ENCODE assay signal across 11 cellular contexts in genomic region chr4:113978105-113978504, GRCh38. TPM values are rescaled to one million over a fixed set of nuclear protein-coding genes. Genes with fewer than 3 reads are reported as not detected.
DNase-seq lines count a peak whose midpoint lies in the region; ATAC-seq, FAIRE-seq and TF ChIP-seq lines count a peak whose summit lies in the region.
"Had no signal": no experiment of that assay in that cellular context is flagged by ENCODE, and none has a peak within 500 bp of the region (broad histone marks: within the 10 kb centered on the region; RNA-seq: fewer than 3 reads in every experiment).

No MANE protein-coding gene starts in this region.

- H3K27me3 ChIP-seq in HUES48 (ENCODE audit: control insufficient read depth, insufficient read depth, low read length) (peaks cover 15% of the 10 kb centered on the region), stomach (no peaks in the 10 kb centered on the region)
- H3K27me3 ChIP-seq: body of pancreas had no signal

- 40 to 61% (median 44%) methylated on average over 2 of the region's 2 CpGs for WGBS in stomach, 5 donors

- H3K4me3 ChIP-seq in HUES48 (ENCODE audit: low read depth, low read length) (peak overlapping the region; percentile 99), stomach (peak overlapping the region; percentile 55 to 63 (median 62))
- H3K4me3 ChIP-seq: body of pancreas had no signal

- FAIRE-seq in islet of Langerhans (lab: Jason Lieb, UNC) = peak; percentile 24

- TF ChIP-seq CTCF in stomach (IDR thresholded peaks at IDR 0.05) = no peak

- H3K9me3 ChIP-seq in HUES48 (ENCODE audit: control insufficient read depth, insufficient read depth, low read length) (no peaks in the 10 kb centered on the region; the same call in 1 of the 2 replicates), stomach (peaks cover 0 to 6% (median 0%) of the 10 kb centered on the region in 4 donors)

- intact Hi-C loops in stomach (cut with DNase I; ENCODE audit: low total_unique reads) = no loop called here

- TF ChIP-seq EP300 in stomach (IDR thresholded peaks at IDR 0.05) = no peak

- DNase-seq in cerebellar cortex (ENCODE audit: low spot score) (peak; percentile 45), stomach (no peak), NCI-H128 (lab: John Stamatoyannopoulos, UW; ENCODE audit: unreplicated experiment) (no peak)
- DNase-seq: activated CD8-positive, alpha-beta T cell treated with anti-CD3 and anti-CD28 coated beads, Interleukin-2, amount 10 ng/mL, durations not matched to agents 7 days and 5 days; body of pancreas; NCI-H1930 had no signal

- no peaks in the 10 kb centered on the region for H3K36me3 ChIP-seq in HUES48 (ENCODE audit: control insufficient read depth, insufficient read depth, low read length)
- no peaks in the 10 kb centered on the region for H3K36me3 ChIP-seq in stomach

- no peak overlapping the region for H3K9ac ChIP-seq in HUES48 (ENCODE audit: low read depth, low read length)

- no peak for TF ChIP-seq POLR2A in stomach (IDR thresholded peaks at IDR 0.05)

- H3K27ac ChIP-seq in HUES48 (ENCODE audit: low read depth, low read length) (no peak overlapping the region), stomach (peak overlapping the region in 4 of 5 donors; percentile 72 to 90 (median 86))

- ATAC-seq in HG02798 (IDR thresholded peaks at IDR 0.05; ENCODE audit: poor library complexity, unreplicated experiment) (no peak), HG03025 (IDR thresholded peaks at IDR 0.05; ENCODE audit: low FRiP score, unreplicated experiment) (no peak), GM19395 (IDR thresholded peaks at IDR 0.05; ENCODE audit: unreplicated experiment) (no peak)
- ATAC-seq: activated CD8-positive, alpha-beta T cell treated with anti-CD3 and anti-CD28 coated beads, Interleukin-2, amount 10 ng/mL, durations not matched to agents 7 days and 5 days had no signal

- H3K4me1 ChIP-seq in HUES48 (ENCODE audit: control insufficient read depth, insufficient read depth, low read length) (peaks cover 26% of the 10 kb centered on the region), stomach (peaks cover 5 to 41% (median 25%) of the 10 kb centered on the region in 4 donors)

RNA-seq across cellular contexts. Expression of gene ARSJ, which starts 1.3 kb away (rescaled TPM):
- total RNA-seq in stomach = 10 to 100 TPM in 1 of 5 donors, 1 to 10 TPM in 4; 4.1 to 23.3 (median 8.5) TPM
- 1 to 10 TPM in 2 of 3 donors, under 1 TPM in 1; 0.92 to 1.9 (median 1.1) TPM for polyA plus RNA-seq in stomach
- total RNA-seq: activated CD8-positive, alpha-beta T cell treated with anti-CD3 and anti-CD28 coated beads, Interleukin-2, amount 10 ng/mL, durations not matched to agents 7 days and 5 days had no signal
